25 cellular contexts compared by ENCODE assay signal in the genomic region with DNA sequence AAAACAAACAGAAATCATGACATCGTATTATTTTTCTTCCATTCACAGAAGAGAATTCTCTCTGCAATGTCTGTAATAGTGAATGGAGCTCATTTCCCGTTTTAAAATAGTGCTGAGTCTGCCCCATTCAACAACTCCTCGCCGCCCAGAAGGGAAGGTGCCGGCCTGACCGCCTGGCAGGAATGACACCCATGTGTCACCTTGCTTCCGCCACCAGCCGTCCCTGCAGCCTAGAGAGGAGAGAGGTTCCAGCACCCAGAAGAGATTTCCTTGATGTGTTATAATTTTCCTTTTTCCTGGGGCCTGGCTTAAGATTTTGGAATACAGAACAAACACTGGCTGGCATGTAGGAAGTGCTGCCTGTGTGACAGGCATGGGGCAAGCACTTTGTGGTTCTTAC. TPM values are rescaled to one million over a fixed set of nuclear protein-coding genes. Genes with fewer than 3 reads are reported as not detected.
DNase-seq lines count a peak whose midpoint lies in the region; ATAC-seq, FAIRE-seq and TF ChIP-seq lines count a peak whose summit lies in the region.
"Had no signal": no experiment of that assay in that cellular context is flagged by ENCODE, and none has a peak within 500 bp of the region (broad histone marks: within the 10 kb centered on the region; RNA-seq: fewer than 3 reads in every experiment).

No MANE protein-coding gene starts in this region.

- H3K23ac ChIP-seq in neuronal stem cell (ENCODE audit: low read depth, low read length, poor library complexity), result no peak overlapping the region

- no peak overlapping the region for H3K4me3 ChIP-seq in K562
- H3K4me3 ChIP-seq in neuronal stem cell (ENCODE audit: low read length in 2 of 2), result no peak overlapping the region
- no peak overlapping the region for H3K4me3 ChIP-seq in upper lobe of right lung
- H3K4me3 ChIP-seq: BLaER1 treated with 17β-estradiol and CSF1 and Interleukin-3, amounts not matched to agents 10 nM and 100 nM; GM12878 had no signal

- POLR2A ChIA-PET in K562 (lab: Yijun Ruan, JAX), result interaction anchor here (0.8 to 1.3 kb wide), 2 partner anchors 15 to 63 kb away, joined by 3 to 4 read pairs; no protein-coding TSS in a partner anchor

- H3K9me3 Mint-ChIP-seq in chondrocyte (ENCODE audit: low read depth), result no peaks in the 10 kb centered on the region
- H3K9me3 Mint-ChIP-seq in stimulated activated effector memory CD8-positive, alpha-beta T cell treated with anti-CD3 and anti-CD28 coated beads, Interleukin-12 subunit alpha, Interleukin-12 subunit beta, amount 100 ng/mL, for 72 hours, result no peaks in the 10 kb centered on the region
- H3K9me3 Mint-ChIP-seq: CD4-positive, alpha-beta T cell; CD8-positive, alpha-beta T cell had no signal

- no peak overlapping the region for H3K9ac ChIP-seq in K562 (ENCODE audit: insufficient read depth in 1 of 2, low read depth in 2 of 2, low read length in 2 of 2)
- no peak overlapping the region for H3K9ac ChIP-seq in neuronal stem cell (ENCODE audit: low read depth, low read length, poor library complexity)
- H3K9ac ChIP-seq: BLaER1 treated with 17β-estradiol and CSF1 and Interleukin-3, amounts not matched to agents 10 nM and 100 nM had no signal

- peak overlapping the region; percentile 31 for H3K14ac ChIP-seq in neuronal stem cell (ENCODE audit: low read length)

- no peak overlapping the region for H4K8ac ChIP-seq in neuronal stem cell (ENCODE audit: low read depth, low read length)

- intact Hi-C loops in K562 (cut with micrococcal nuclease), result no loop called here
- intact Hi-C loops in upper lobe of right lung (cut with DNase I), result no loop called here

- no peak for FAIRE-seq in K562 (lab: Jason Lieb, UNC)
- FAIRE-seq: A204.1, D721Med, G401.6, GM12878, GM12892, GM18507, GM19239 had no signal

- TF ChIP-seq RAD21 in K562 (CRISPR knock-in tag; conservative IDR thresholded peaks at IDR 0.05 in 1 of 2, IDR thresholded peaks at IDR 0.05 in 1 of 2), result no peak

- no peaks in the 10 kb centered on the region for H3K9me3 ChIP-seq in K562 (replicated peaks; ENCODE audit: control insufficient read depth, insufficient read depth, low read depth, low read length)
- no peaks in the 10 kb centered on the region for H3K9me3 ChIP-seq in neuronal stem cell (replicated peaks in 1 of 2; ENCODE audit: control insufficient read depth in 2 of 2, insufficient read depth in 1 of 2, low read depth in 1 of 2, low read length in 2 of 2)
- H3K9me3 ChIP-seq in upper lobe of right lung, result no peaks in the 10 kb centered on the region
- H3K9me3 ChIP-seq: BLaER1 treated with 17β-estradiol and CSF1 and Interleukin-3, amounts not matched to agents 10 nM and 100 nM; Caco-2 had no signal

- peak overlapping the region; percentile 18 for H2AK5ac ChIP-seq in neuronal stem cell (ENCODE audit: low read depth, low read length)

- ATAC-seq in K562 (no peak), upper lobe of right lung (no peak), GM18861 (IDR thresholded peaks at IDR 0.05; ENCODE audit: unreplicated experiment) (no peak)
- no peak for ATAC-seq in stimulated activated effector memory CD8-positive, alpha-beta T cell treated with anti-CD3 and anti-CD28 coated beads, Interleukin-12 subunit alpha, Interleukin-12 subunit beta, amount 100 ng/mL, for 72 hours
- ATAC-seq: CD8-positive, alpha-beta T cell; GM12878 had no signal

- H3K9me1 ChIP-seq in K562 (ENCODE audit: control insufficient read depth, insufficient read depth, low read length), result no peaks in the 10 kb centered on the region

- no peak for TF ChIP-seq POLR2A in K562 (conservative IDR thresholded peaks at IDR 0.05)

- no TSS peak for BruUV-seq in K562 (replicated peaks; lab: Mats Ljungman, UMichigan)

- in situ Hi-C loops in K562 (cut with MboI), result no loop called here

- no peaks in the 10 kb centered on the region for H3K4me1 Mint-ChIP-seq in chondrocyte (ENCODE audit: low read depth)
- no peaks in the 10 kb centered on the region for H3K4me1 Mint-ChIP-seq in stimulated activated effector memory CD8-positive, alpha-beta T cell treated with anti-CD3 and anti-CD28 coated beads, Interleukin-12 subunit alpha, Interleukin-12 subunit beta, amount 100 ng/mL, for 72 hours
- H3K4me1 Mint-ChIP-seq: B cell had no signal

- H3K4me2 ChIP-seq in K562 (ENCODE audit: insufficient read depth, low read length) (no peak overlapping the region), neuronal stem cell (ENCODE audit: insufficient read depth, low read length, poor library complexity, severe bottlenecking) (no peak overlapping the region)
- H3K4me2 ChIP-seq: BLaER1 treated with 17β-estradiol and CSF1 and Interleukin-3, amounts not matched to agents 10 nM and 100 nM had no signal

- CTCF ChIA-PET in K562 (lab: Yijun Ruan, JAX; ENCODE audit: low intra/inter-chr PET ratio), result no interaction called here

- H3K79me1 ChIP-seq in neuronal stem cell (ENCODE audit: low read depth, low read length), result no peaks in the 10 kb centered on the region

- no peak overlapping the region for H3K4ac ChIP-seq in neuronal stem cell (ENCODE audit: low read length)

- H3K79me2 ChIP-seq in K562 (ENCODE audit: control insufficient read depth, insufficient read depth, low read length), result no peaks in the 10 kb centered on the region

- no peak for TF ChIP-seq EP300 in K562 (IDR thresholded peaks at IDR 0.05; ENCODE audit: low read length)

- H3K36me3 Mint-ChIP-seq in chondrocyte (ENCODE audit: low read depth), result no peaks in the 10 kb centered on the region
- H3K36me3 Mint-ChIP-seq in stimulated activated effector memory CD8-positive, alpha-beta T cell treated with anti-CD3 and anti-CD28 coated beads, Interleukin-12 subunit alpha, Interleukin-12 subunit beta, amount 100 ng/mL, for 72 hours, result no peaks in the 10 kb centered on the region
- H3K36me3 Mint-ChIP-seq: CD8-positive, alpha-beta T cell had no signal

- no peaks in the 10 kb centered on the region for H3K4me1 ChIP-seq in K562 (replicated peaks in 1 of 2; ENCODE audit: control insufficient read depth in 2 of 2, insufficient read depth in 2 of 2, low read length in 2 of 2)
- H3K4me1 ChIP-seq in neuronal stem cell (ENCODE audit: control insufficient read depth in 2 of 2, insufficient read depth in 1 of 2, low read depth in 1 of 2, low read length in 2 of 2), result peaks cover 0 to 12% of the 10 kb centered on the region in 2 donors
- H3K4me1 ChIP-seq in upper lobe of right lung, result no peaks in the 10 kb centered on the region

- H3K27me3 ChIP-seq in K562 (ENCODE audit: control insufficient read depth in 2 of 2, insufficient read depth in 2 of 2, low read length in 2 of 2) (peaks cover 64 to 84% of the 10 kb centered on the region in 2 experiments), neuronal stem cell (ENCODE audit: control insufficient read depth in 3 of 3, insufficient read depth in 3 of 3, low read depth in 1 of 3, low read length in 3 of 3) (peaks cover 0 to 9% (median 0%) of the 10 kb centered on the region in 3 experiments), upper lobe of right lung (no peaks in the 10 kb centered on the region)
- H3K27me3 ChIP-seq: BLaER1 treated with 17β-estradiol and CSF1 and Interleukin-3, amounts not matched to agents 10 nM and 100 nM had no signal

- under 1% methylated on average over 8 of the region's 8 CpGs for WGBS in K562 (ENCODE audit: insufficient coverage, low coverage, missing lambda C conversion rate)
- WGBS in neuronal stem cell (ENCODE audit: extremely low coverage in 2 of 2, insufficient read length in 2 of 2, insufficient replicate concordance in 1 of 2), 2 donors, result no CpG with 5 or more reads among the region's 8 CpGs

- H2BK120ac ChIP-seq in neuronal stem cell (ENCODE audit: low read depth, low read length), result no peak overlapping the region

- H3K27ac Mint-ChIP-seq in chondrocyte (ENCODE audit: unreplicated experiment), result no peak overlapping the region
- H3K27ac Mint-ChIP-seq in stimulated activated effector memory CD8-positive, alpha-beta T cell treated with anti-CD3 and anti-CD28 coated beads, Interleukin-12 subunit alpha, Interleukin-12 subunit beta, amount 100 ng/mL, for 72 hours, result no peak overlapping the region
- H3K27ac Mint-ChIP-seq: B cell; CD4-positive, alpha-beta T cell; CD8-positive, alpha-beta T cell had no signal

- TF ChIP-seq CTCF in K562 (IDR thresholded peaks at IDR 0.05 in 2 of 3, conservative IDR thresholded peaks at IDR 0.05 in 1 of 3; ENCODE audit: insufficient read depth in 2 of 3, low read depth in 1 of 3, low read length in 3 of 3) (no peak), chondrocyte (IDR thresholded peaks at IDR 0.05) (no peak), upper lobe of right lung (IDR thresholded peaks at IDR 0.05) (no peak)

- no peak overlapping the region for H3K18ac ChIP-seq in neuronal stem cell (ENCODE audit: low read length)

- H3K36me3 ChIP-seq in K562 (ENCODE audit: control insufficient read depth, insufficient read depth, low read length) (no peaks in the 10 kb centered on the region), neuronal stem cell (replicated peaks in 1 of 2; ENCODE audit: control insufficient read depth in 2 of 2, insufficient read depth in 2 of 2, low read length in 2 of 2) (no peaks in the 10 kb centered on the region), upper lobe of right lung (no peaks in the 10 kb centered on the region)
- H3K36me3 ChIP-seq: BLaER1 treated with 17β-estradiol and CSF1 and Interleukin-3, amounts not matched to agents 10 nM and 100 nM had no signal

- no peak overlapping the region for H2AFZ ChIP-seq in K562 (ENCODE audit: low read depth, low read length)
- no peak overlapping the region for H2AFZ ChIP-seq in neuronal stem cell (ENCODE audit: low read length)

- DNase-seq in K562 (ENCODE audit: extremely low read depth in 1 of 4, low spot score in 3 of 4), result no peak
- peak; percentile 52 for DNase-seq in chondrocyte (ENCODE audit: low spot score)
- no peak for DNase-seq in neuronal stem cell (ENCODE audit: low spot score)
- DNase-seq in upper lobe of right lung, result peak; percentile 36
- DNase-seq in stimulated activated effector memory CD8-positive, alpha-beta T cell treated with anti-CD3 and anti-CD28 coated beads, Interleukin-12 subunit alpha, Interleukin-12 subunit beta, amount 100 ng/mL, for 72 hours (ENCODE audit: low spot score in 2 of 2), result no peak
- no peak for DNase-seq in GM03348 (ENCODE audit: low spot score)
- DNase-seq: 8988T; ACHN; Caco-2; Calu3; CD4-positive, alpha-beta T cell; CD8-positive, alpha-beta T cell; DMS79 treated with DMSO at 0.1 percent for 48 hours; GF-D8 had no signal

- H2BK15ac ChIP-seq in neuronal stem cell (ENCODE audit: low read length), result no peak overlapping the region

- H3K27ac ChIP-seq in K562 (ENCODE audit: extremely low read depth, low read depth, low read length) (no peak overlapping the region), neuronal stem cell (replicated peaks; ENCODE audit: low read length) (no peak overlapping the region), upper lobe of right lung (no peak overlapping the region)
- H3K27ac ChIP-seq: BLaER1 treated with 17β-estradiol and CSF1 and Interleukin-3, amounts not matched to agents 10 nM and 100 nM; C4-2B had no signal

- H2BK12ac ChIP-seq in neuronal stem cell (ENCODE audit: low read length), result no peak overlapping the region

- H4K91ac ChIP-seq in neuronal stem cell (ENCODE audit: low read depth, low read length, poor library complexity), result no peak overlapping the region

- H4K20me1 ChIP-seq in K562 (replicated peaks; ENCODE audit: control insufficient read depth, insufficient read depth, low read length), result 0 out of 2 replicates have a peak, but pooled peaks cover 4% of the 10 kb centered on the region
- H4K20me1 ChIP-seq: BLaER1 treated with 17β-estradiol and CSF1 and Interleukin-3, amounts not matched to agents 10 nM and 100 nM had no signal

- H3K27me3 Mint-ChIP-seq in chondrocyte (ENCODE audit: low read depth), result peaks cover 34% of the 10 kb centered on the region

- no peak overlapping the region for H3K4me3 Mint-ChIP-seq in chondrocyte (ENCODE audit: unreplicated experiment)
- H3K4me3 Mint-ChIP-seq in stimulated activated effector memory CD8-positive, alpha-beta T cell treated with anti-CD3 and anti-CD28 coated beads, Interleukin-12 subunit alpha, Interleukin-12 subunit beta, amount 100 ng/mL, for 72 hours, result no peak overlapping the region
- H3K4me3 Mint-ChIP-seq: B cell; CD4-positive, alpha-beta T cell; CD8-positive, alpha-beta T cell had no signal

- no peak overlapping the region for H2BK5ac ChIP-seq in neuronal stem cell (ENCODE audit: low read length)

RNA-seq across cellular contexts. Expression of a gene that starts 60.0 kb away (rescaled TPM):
- total RNA-seq in K562 (2011; cell fraction: chromatin; rRNA removed; ENCODE audit: low replicate concordance), result 28.0 and 31.3 TPM in 2 replicates
- total RNA-seq in K562 (2011; cell fraction: nucleolus; rRNA removed), result 15.3 and 17.1 TPM in 2 replicates
- total RNA-seq in K562 (2011; cell fraction: nucleoplasm; rRNA removed), result 20.8 and 27.1 TPM in 2 replicates
- total RNA-seq in K562 (2014; rRNA removed) (6.1 and 7.8 TPM in 2 replicates), K562 (2014; rRNA removed; fragmentation: Illumina TruSeq; extraction: Trizol) (5.2 and 5.6 TPM in 2 replicates), K562 (2015; rRNA removed; fragmentation: Illumina TruSeq; extraction: Trizol) (6.5 and 6.6 TPM in 2 replicates), K562 (2021) (9.8 and 10.0 TPM in 2 replicates), chondrocyte (21.0 to 27.9 TPM (median 26.8 TPM) in 3 replicates), upper lobe of right lung (10.8 TPM)
- polyA plus RNA-seq in K562 (2011; rRNA removed) (13.2 and 14.5 TPM in 2 replicates), K562 (2014; fragmentation: Illumina TruSeq; extraction: Trizol) (8.7 and 8.8 TPM in 2 replicates), K562 (2014; fragmentation: Nextera tagmentation; extraction: Ambion mirVana) (1 to 10 TPM; 1.4 to 1.8 TPM), K562 (2014; rRNA removed) (6.2 and 6.3 TPM in 2 replicates)
- polyA plus RNA-seq in K562 (2011; cell fraction: cytosol; rRNA removed), result 10.5 and 17.4 TPM in 2 replicates
- polyA plus RNA-seq in K562 (2011; cell fraction: nucleus; rRNA removed), result 10.3 and 11.5 TPM in 2 replicates
- polyA plus RNA-seq in K562 (2012), result 7.7 and 9.3 TPM in 2 replicates
- 14.5 and 17.2 TPM in 2 replicates for polyA minus RNA-seq in K562 (2011; rRNA and poly(A)+ RNA removed)
- polyA minus RNA-seq in K562 (2011; cell fraction: cytosol; rRNA and poly(A)+ RNA removed), result 9.0 and 11.2 TPM in 2 replicates
- polyA minus RNA-seq in K562 (2011; cell fraction: nucleus; rRNA and poly(A)+ RNA removed), result 7.8 and 14.0 TPM in 2 replicates
- 8.0 TPM for polyA plus RNA-seq in neuronal stem cell (2013, experiment 1 of 2)
- 8.4 TPM for polyA plus RNA-seq in neuronal stem cell (2013, experiment 2 of 2)

Comparison
In these comparisons a context has a peak if more than half of its experiments do, and no peak if none do; other contexts are left out.
1. DNase-seq: peak in chondrocyte (single experiment) and upper lobe of right lung (single experiment); none in K562 (0 of 4), neuronal stem cell (single experiment), stimulated activated effector memory CD8-positive, alpha-beta T cell treated with anti-CD3 and anti-CD28 coated beads, Interleukin-12 subunit alpha, Interleukin-12 subunit beta, amount 100 ng/mL, for 72 hours (0 of 2) and GM03348 (single experiment).